Comparison of ENCODE assay signal across 21 cellular contexts in genomic region chr22:19902245-19902699, GRCh38. TPM values are rescaled to one million over a fixed set of nuclear protein-coding genes. Genes with fewer than 3 reads are reported as not detected.
DNase-seq lines count a peak whose midpoint lies in the region; ATAC-seq and TF ChIP-seq lines count a peak whose summit lies in the region.
"Had no signal": no experiment of that assay in that cellular context is flagged by ENCODE, and none has a peak within 500 bp of the region (broad histone marks: within the 10 kb centered on the region; RNA-seq: fewer than 3 reads in every experiment).

No MANE protein-coding gene starts in this region.

- no peak overlapping the region for H4K91ac ChIP-seq in neuronal stem cell (ENCODE audit: low read depth, low read length, poor library complexity)

- H2BK5ac ChIP-seq in neuronal stem cell (ENCODE audit: low read length): peak overlapping the region; percentile 2

- H3K79me1 ChIP-seq in neuronal stem cell (ENCODE audit: low read depth, low read length): no peaks in the 10 kb centered on the region

- POLR2A ChIA-PET in RWPE1 (lab: Yijun Ruan, JAX; ENCODE audit: low non-redundant PET): no interaction called here

- no peak overlapping the region for H3K9ac ChIP-seq in neuronal stem cell (ENCODE audit: low read depth, low read length, poor library complexity)

- H4K8ac ChIP-seq in neuronal stem cell (ENCODE audit: low read depth, low read length): no peak overlapping the region

- peak overlapping the region; percentile 44 for H3K18ac ChIP-seq in neuronal stem cell (ENCODE audit: low read length)

- no peak overlapping the region for H3K14ac ChIP-seq in neuronal stem cell (ENCODE audit: low read length)

- H2BK120ac ChIP-seq in neuronal stem cell (ENCODE audit: low read depth, low read length): no peak overlapping the region

- no peak for ATAC-seq in HG03108 (IDR thresholded peaks at IDR 0.05; ENCODE audit: unreplicated experiment)
- ATAC-seq: activated naive CD4-positive, alpha-beta T cell treated with anti-CD3 and anti-CD28 coated beads, Interleukin-2, amount 50 U/mL, for 72 hours; body of pancreas; T-helper 17 cell had no signal

- no peak overlapping the region for H3K23ac ChIP-seq in neuronal stem cell (ENCODE audit: low read depth, low read length, poor library complexity)

- WGBS in neuronal stem cell (ENCODE audit: extremely low coverage in 2 of 2, insufficient read length in 2 of 2, insufficient replicate concordance in 1 of 2), 2 donors: no CpG with 5 or more reads among the region's 7 CpGs

- peaks cover 18 to 32% of the 10 kb centered on the region in 2 donors for H3K4me1 ChIP-seq in neuronal stem cell (ENCODE audit: control insufficient read depth in 2 of 2, insufficient read depth in 1 of 2, low read depth in 1 of 2, low read length in 2 of 2)
- H3K4me1 ChIP-seq: body of pancreas, esophagus muscularis mucosa, HAP-1, thyroid gland had no signal

- peaks cover 0 to 9% (median 0%) of the 10 kb centered on the region in 3 experiments for H3K27me3 ChIP-seq in neuronal stem cell (ENCODE audit: control insufficient read depth in 3 of 3, insufficient read depth in 3 of 3, low read depth in 1 of 3, low read length in 3 of 3)
- H3K27me3 ChIP-seq: body of pancreas, esophagus muscularis mucosa, thyroid gland had no signal

- H2AFZ ChIP-seq in neuronal stem cell (ENCODE audit: low read length): peak overlapping the region; percentile 49

- H3K4me2 ChIP-seq in neuronal stem cell (ENCODE audit: insufficient read depth, low read length, poor library complexity, severe bottlenecking): no peak overlapping the region

- H3K27ac ChIP-seq in RWPE1: peak overlapping the region; percentile 43
- H3K27ac ChIP-seq in neuronal stem cell (replicated peaks; ENCODE audit: low read length): no peak overlapping the region
- H3K27ac ChIP-seq: body of pancreas, esophagus muscularis mucosa, thyroid gland had no signal

- TF ChIP-seq CTCF in RWPE1 (conservative IDR thresholded peaks at IDR 0.05; ENCODE audit: low read depth): no peak

- H3K9me3 ChIP-seq in neuronal stem cell (replicated peaks in 1 of 2; ENCODE audit: control insufficient read depth in 2 of 2, insufficient read depth in 1 of 2, low read depth in 1 of 2, low read length in 2 of 2): no peaks in the 10 kb centered on the region
- H3K9me3 ChIP-seq: body of pancreas, esophagus muscularis mucosa, HAP-1, thyroid gland had no signal

- peak; percentile 21 for DNase-seq in NCI-H2029 (lab: John Stamatoyannopoulos, UW)
- DNase-seq in NCI-H2029 treated with DMSO at 0.1 percent for 48 hours (lab: John Stamatoyannopoulos, UW): no peak
- DNase-seq in NCI-H1694 treated with DMSO at 0.1 percent for 48 hours (lab: John Stamatoyannopoulos, UW): peak; percentile 50
- no peak for DNase-seq in RWPE1 (ENCODE audit: low spot score)
- no peak for DNase-seq in neuronal stem cell (ENCODE audit: low spot score)
- DNase-seq in hypothalamus (lab: John Stamatoyannopoulos, UW): no peak
- no peak for DNase-seq in GM19240 (ENCODE audit: insufficient read length, low spot score)
- DNase-seq: activated CD4-positive, CD25-positive, alpha-beta regulatory T cell treated with anti-CD3 and anti-CD28 coated beads, Interleukin-2, amount 50 U/mL, for 72 hours; activated CD8-positive, alpha-beta memory T cell treated with anti-CD3 and anti-CD28 coated beads, Interleukin-2, amount 50 U/mL, for 48 hours; body of pancreas; CD4-positive, CD25-positive, alpha-beta regulatory T cell; head of caudate nucleus; mesendoderm; NK-92 treated with Interleukin-12 subunit alpha and Interleukin-12 subunit beta, amount 100 ng/mL, for 24 hours; stimulated activated CD4-positive, alpha-beta T cell treated with anti-CD3 and anti-CD28 coated beads, Interleukin-4, amount 100 ng/mL, for 4 hours; T-helper 17 cell had no signal

- H3K4ac ChIP-seq in neuronal stem cell (ENCODE audit: low read length): no peak overlapping the region

- CTCF ChIA-PET in RWPE1 (lab: Yijun Ruan, JAX): interaction anchor here (0.6 kb wide), 1 partner anchor 233 kb away, joined by 3 read pairs; no protein-coding TSS in a partner anchor

- no peak overlapping the region for H2BK15ac ChIP-seq in neuronal stem cell (ENCODE audit: low read length)

- H3K4me3 ChIP-seq in neuronal stem cell (ENCODE audit: low read length in 2 of 2): no peak overlapping the region
- H3K4me3 ChIP-seq: body of pancreas, esophagus muscularis mucosa, HAP-1, thyroid gland had no signal

- H2AK5ac ChIP-seq in neuronal stem cell (ENCODE audit: low read depth, low read length): no peak overlapping the region

- no peaks in the 10 kb centered on the region for H3K36me3 ChIP-seq in neuronal stem cell (replicated peaks in 1 of 2; ENCODE audit: control insufficient read depth in 2 of 2, insufficient read depth in 2 of 2, low read length in 2 of 2)
- H3K36me3 ChIP-seq: HAP-1 had no signal

- H2BK12ac ChIP-seq in neuronal stem cell (ENCODE audit: low read length): no peak overlapping the region

RNA-seq across cellular contexts. Expression of gene COMT, which starts 39.3 kb away (rescaled TPM):
- polyA plus RNA-seq in neuronal stem cell (2013, experiment 1 of 2): 7.3 TPM
- polyA plus RNA-seq in neuronal stem cell (2013, experiment 2 of 2): 6.4 TPM

RNA-seq across cellular contexts. Expression of gene TXNRD2, which starts 39.3 kb away (rescaled TPM):
- 16.7 TPM for polyA plus RNA-seq in neuronal stem cell (2013, experiment 1 of 2)
- 17.7 TPM for polyA plus RNA-seq in neuronal stem cell (2013, experiment 2 of 2)

RNA-seq across cellular contexts. Expression of gene GNB1L, which starts 47.6 kb away (rescaled TPM):
- polyA plus RNA-seq in neuronal stem cell (2013, experiment 1 of 2): 7.9 TPM
- 8.3 TPM for polyA plus RNA-seq in neuronal stem cell (2013, experiment 2 of 2)

RNA-seq across cellular contexts. Expression of gene RTL10, which starts 47.6 kb away (rescaled TPM):
- polyA plus RNA-seq in neuronal stem cell (2013, experiment 1 of 2): 9.7 TPM
- polyA plus RNA-seq in neuronal stem cell (2013, experiment 2 of 2): 10.2 TPM

Comparison
In these comparisons a context has a peak if more than half of its experiments do, and no peak if none do; other contexts are left out.
1. DNase-seq: peak in NCI-H2029 (single experiment) and NCI-H1694 treated with DMSO at 0.1 percent for 48 hours (single experiment); none in NCI-H2029 treated with DMSO at 0.1 percent for 48 hours (single experiment), RWPE1 (single experiment), neuronal stem cell (single experiment), hypothalamus (0 of 51) and GM19240 (single experiment).